24 cellular contexts compared by ENCODE assay signal in genomic region chr21:14070049-14070893, GRCh38.
DNase-seq lines count a peak whose midpoint lies in the region; ATAC-seq and TF ChIP-seq lines count a peak whose summit lies in the region.
"Had no signal": no experiment of that assay in that cellular context is flagged by ENCODE, and none has a peak within 500 bp of the region (broad histone marks: within the 10 kb centered on the region; RNA-seq: fewer than 3 reads in every experiment).

No MANE protein-coding gene starts in this region.

- no peak for DNase-seq in activated naive CD8-positive, alpha-beta T cell treated with anti-CD3 and anti-CD28 coated beads, Interleukin-2, amount 50 U/mL, for 24 hours
- DNase-seq in activated naive CD8-positive, alpha-beta T cell treated with anti-CD3 and anti-CD28 coated beads for 36 hours: no peak
- DNase-seq in islet precursor cell: peak; percentile 42
- DNase-seq in stimulated activated naive CD8-positive, alpha-beta T cell treated with anti-CD3 and anti-CD28 coated beads, Interleukin-15, amount 100 ng/mL, for 72 hours: no peak
- DNase-seq in foreskin melanocyte: no peak
- DNase-seq in erythroblast (lab: John Stamatoyannopoulos, UW): no peak
- no peak for DNase-seq in pons (ENCODE audit: low spot score)
- DNase-seq: activated CD4-positive, alpha-beta memory T cell treated with anti-CD3 and anti-CD28 coated beads, Interleukin-2, amount 10 ng/mL, durations not matched to agents 7 days and 5 days; activated effector memory CD4-positive, alpha-beta T cell treated with Interleukin-2 at 50 U/mL for 16 hours; caudate nucleus; DMS53; gastrocnemius medialis; GDM1; natural killer cell; NCI-H187; NCI-H526; T-helper 1 cell had no signal

- no peaks in the 10 kb centered on the region for H3K27me3 Mint-ChIP-seq in activated naive CD8-positive, alpha-beta T cell treated with anti-CD3 and anti-CD28 coated beads, Interleukin-2, amount 50 U/mL, for 24 hours
- H3K27me3 Mint-ChIP-seq in activated naive CD8-positive, alpha-beta T cell treated with anti-CD3 and anti-CD28 coated beads for 36 hours: no peaks in the 10 kb centered on the region
- H3K27me3 Mint-ChIP-seq in stimulated activated naive CD8-positive, alpha-beta T cell treated with anti-CD3 and anti-CD28 coated beads, Interleukin-15, amount 100 ng/mL, for 72 hours: no peaks in the 10 kb centered on the region
- H3K27me3 Mint-ChIP-seq: activated CD4-positive, alpha-beta memory T cell treated with anti-CD3 and anti-CD28 coated beads, Interleukin-2, amount 10 ng/mL, durations not matched to agents 7 days and 5 days; activated naive CD8-positive, alpha-beta T cell; type B pancreatic cell had no signal

- H3K4me1 Mint-ChIP-seq in activated naive CD8-positive, alpha-beta T cell treated with anti-CD3 and anti-CD28 coated beads, Interleukin-2, amount 50 U/mL, for 24 hours: no peaks in the 10 kb centered on the region
- H3K4me1 Mint-ChIP-seq in activated naive CD8-positive, alpha-beta T cell treated with anti-CD3 and anti-CD28 coated beads for 36 hours: no peaks in the 10 kb centered on the region
- no peaks in the 10 kb centered on the region for H3K4me1 Mint-ChIP-seq in stimulated activated naive CD8-positive, alpha-beta T cell treated with anti-CD3 and anti-CD28 coated beads, Interleukin-15, amount 100 ng/mL, for 72 hours
- H3K4me1 Mint-ChIP-seq: activated CD4-positive, alpha-beta memory T cell treated with anti-CD3 and anti-CD28 coated beads, Interleukin-2, amount 10 ng/mL, durations not matched to agents 7 days and 5 days; natural killer cell had no signal

- H3K36me3 Mint-ChIP-seq in activated naive CD8-positive, alpha-beta T cell treated with anti-CD3 and anti-CD28 coated beads, Interleukin-2, amount 50 U/mL, for 24 hours (ENCODE audit: low read depth): peaks cover 3% of the 10 kb centered on the region
- H3K36me3 Mint-ChIP-seq in activated naive CD8-positive, alpha-beta T cell treated with anti-CD3 and anti-CD28 coated beads for 36 hours: peaks cover 3% of the 10 kb centered on the region
- H3K36me3 Mint-ChIP-seq: activated naive CD8-positive, alpha-beta T cell; natural killer cell had no signal

- ATAC-seq in activated naive CD8-positive, alpha-beta T cell treated with anti-CD3 and anti-CD28 coated beads, Interleukin-2, amount 50 U/mL, for 24 hours: peak; percentile 28
- peak; percentile 61 for ATAC-seq in stimulated activated naive CD8-positive, alpha-beta T cell treated with anti-CD3 and anti-CD28 coated beads, Interleukin-15, amount 100 ng/mL, for 72 hours
- ATAC-seq: activated CD4-positive, CD25-positive, alpha-beta regulatory T cell treated with anti-CD3 and anti-CD28 coated beads, Interleukin-2, amount 50 U/mL, for 24 hours; gastrocnemius medialis had no signal

- peak; percentile 40 for TF ChIP-seq CTCF in VCaP (conservative IDR thresholded peaks at IDR 0.05)

- no peaks in the 10 kb centered on the region for H3K9me3 Mint-ChIP-seq in activated naive CD8-positive, alpha-beta T cell treated with anti-CD3 and anti-CD28 coated beads, Interleukin-2, amount 50 U/mL, for 24 hours
- no peaks in the 10 kb centered on the region for H3K9me3 Mint-ChIP-seq in activated naive CD8-positive, alpha-beta T cell treated with anti-CD3 and anti-CD28 coated beads for 36 hours
- peaks cover 0 to 9% of the 10 kb centered on the region in 2 donors for H3K9me3 Mint-ChIP-seq in stimulated activated naive CD8-positive, alpha-beta T cell treated with anti-CD3 and anti-CD28 coated beads, Interleukin-15, amount 100 ng/mL, for 72 hours
- H3K9me3 Mint-ChIP-seq: type B pancreatic cell had no signal

- H3K4me3 Mint-ChIP-seq in activated naive CD8-positive, alpha-beta T cell treated with anti-CD3 and anti-CD28 coated beads, Interleukin-2, amount 50 U/mL, for 24 hours: no peak overlapping the region
- no peak overlapping the region for H3K4me3 Mint-ChIP-seq in activated naive CD8-positive, alpha-beta T cell treated with anti-CD3 and anti-CD28 coated beads for 36 hours
- no peak overlapping the region for H3K4me3 Mint-ChIP-seq in stimulated activated naive CD8-positive, alpha-beta T cell treated with anti-CD3 and anti-CD28 coated beads, Interleukin-15, amount 100 ng/mL, for 72 hours
- H3K4me3 Mint-ChIP-seq: activated CD4-positive, alpha-beta memory T cell treated with anti-CD3 and anti-CD28 coated beads, Interleukin-2, amount 10 ng/mL, durations not matched to agents 7 days and 5 days; activated naive CD8-positive, alpha-beta T cell; natural killer cell; type B pancreatic cell had no signal

- TF ChIP-seq POLR2A in erythroblast (IDR thresholded peaks at IDR 0.05; ENCODE audit: low read length): no peak

- no peak overlapping the region for H3K27ac Mint-ChIP-seq in activated naive CD8-positive, alpha-beta T cell treated with anti-CD3 and anti-CD28 coated beads, Interleukin-2, amount 50 U/mL, for 24 hours
- H3K27ac Mint-ChIP-seq in activated naive CD8-positive, alpha-beta T cell treated with anti-CD3 and anti-CD28 coated beads for 36 hours: no peak overlapping the region
- peak overlapping the region; percentile 17 to 19 for H3K27ac Mint-ChIP-seq in stimulated activated naive CD8-positive, alpha-beta T cell treated with anti-CD3 and anti-CD28 coated beads, Interleukin-15, amount 100 ng/mL, for 72 hours
- H3K27ac Mint-ChIP-seq: activated CD4-positive, alpha-beta memory T cell treated with anti-CD3 and anti-CD28 coated beads, Interleukin-2, amount 10 ng/mL, durations not matched to agents 7 days and 5 days; activated naive CD8-positive, alpha-beta T cell; natural killer cell; type B pancreatic cell had no signal

- H3K27ac ChIP-seq in VCaP: no peak overlapping the region
- H3K27ac ChIP-seq: BLaER1 treated with 17β-estradiol and CSF1 and Interleukin-3, amounts not matched to agents 10 nM and 100 nM; gastrocnemius medialis; SJSA1; skin epidermis had no signal

Comparison
In these comparisons a context has a peak if more than half of its experiments do, and no peak if none do; other contexts are left out.
1. H3K27ac Mint-ChIP-seq: peak in stimulated activated naive CD8-positive, alpha-beta T cell treated with anti-CD3 and anti-CD28 coated beads, Interleukin-15, amount 100 ng/mL, for 72 hours (2 of 2); none in activated naive CD8-positive, alpha-beta T cell treated with anti-CD3 and anti-CD28 coated beads, Interleukin-2, amount 50 U/mL, for 24 hours (single experiment) and activated naive CD8-positive, alpha-beta T cell treated with anti-CD3 and anti-CD28 coated beads for 36 hours (single experiment).